21 cellular contexts compared by ENCODE assay signal in the genomic region with DNA sequence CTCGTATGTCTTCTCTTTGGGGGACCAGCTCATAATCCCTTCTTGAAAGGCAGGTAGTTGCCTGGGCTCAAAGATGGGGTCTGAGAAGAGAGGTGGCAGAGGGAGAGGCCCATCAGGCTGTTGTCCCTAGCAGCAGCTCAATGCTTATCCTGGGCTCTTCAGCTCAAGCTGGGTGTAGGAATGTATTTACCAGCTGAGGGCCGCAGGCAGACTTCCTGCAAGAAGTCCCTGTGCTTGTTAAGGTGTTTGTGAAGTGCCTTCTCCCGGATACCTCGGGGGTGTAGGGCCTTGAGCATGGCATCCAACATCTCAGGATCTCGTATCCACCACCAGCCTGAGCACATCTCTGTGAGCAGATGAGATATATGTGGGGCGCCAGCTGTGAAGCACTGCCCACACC.
"Had no signal": no experiment of that assay in that cellular context is flagged by ENCODE, and none has a peak within 500 bp of the region (broad histone marks: within the 10 kb centered on the region; RNA-seq: fewer than 3 reads in every experiment).

No MANE protein-coding gene starts in this region.

- H3K4me2 ChIP-seq: SK-N-SH had no signal

- H3K27me3 Mint-ChIP-seq: activated CD4-positive, alpha-beta memory T cell treated with anti-CD3 and anti-CD28 coated beads for 36 hours; activated CD4-positive, alpha-beta T cell treated with anti-CD3 and anti-CD28 coated beads, Interleukin-2, amount 10 ng/mL, durations not matched to agents 24 days and 14 days; activated naive CD8-positive, alpha-beta T cell treated with anti-CD3 and anti-CD28 coated beads, Interleukin-2, amount 10 ng/mL, durations not matched to agents 7 days and 5 days; type B pancreatic cell had no signal

- H3K27me3 ChIP-seq: brain microvascular endothelial cell, foreskin keratinocyte, heart right ventricle had no signal

- DNase-seq: activated CD8-positive, alpha-beta memory T cell treated with anti-CD3 and anti-CD28 coated beads, Interleukin-2, amount 50 U/mL, for 48 hours; amniotic stem cell; central memory CD4-positive, alpha-beta T cell; foreskin keratinocyte; mammary epithelial cell; psoas muscle; SW 1271; T1000 had no signal

- H3K4me3 Mint-ChIP-seq: activated CD4-positive, alpha-beta memory T cell treated with anti-CD3 and anti-CD28 coated beads for 36 hours; activated CD4-positive, alpha-beta T cell treated with anti-CD3 and anti-CD28 coated beads, Interleukin-2, amount 10 ng/mL, durations not matched to agents 24 days and 14 days; activated naive CD8-positive, alpha-beta T cell treated with anti-CD3 and anti-CD28 coated beads, Interleukin-2, amount 10 ng/mL, durations not matched to agents 7 days and 5 days; activated T-cell treated with anti-CD3 and anti-CD28 coated beads, Interleukin-2, amount 50 U/mL, for 4 hours; T-helper 1 cell treated with Interleukin-12 subunit alpha and Interleukin-12 subunit beta and Interleukin-4 antibody, amounts not matched to agents 30 μg/mL and 1 μg/mL, for 36 hours; type B pancreatic cell had no signal

- H3K4me3 ChIP-seq: esophagus muscularis mucosa, heart right ventricle, psoas muscle had no signal

- H3K27ac ChIP-seq: brain microvascular endothelial cell, foreskin keratinocyte, parathyroid adenoma, psoas muscle, WERI-Rb-1 had no signal

- H3K27ac Mint-ChIP-seq: activated CD4-positive, alpha-beta memory T cell treated with anti-CD3 and anti-CD28 coated beads for 36 hours; T-helper 1 cell treated with Interleukin-12 subunit alpha and Interleukin-12 subunit beta and Interleukin-4 antibody, amounts not matched to agents 30 μg/mL and 1 μg/mL, for 36 hours had no signal

- H3K4me1 Mint-ChIP-seq: activated CD4-positive, alpha-beta T cell treated with anti-CD3 and anti-CD28 coated beads, Interleukin-2, amount 10 ng/mL, durations not matched to agents 24 days and 14 days had no signal

- H3K9me3 Mint-ChIP-seq: activated CD4-positive, alpha-beta memory T cell treated with anti-CD3 and anti-CD28 coated beads for 36 hours; activated CD4-positive, alpha-beta T cell treated with anti-CD3 and anti-CD28 coated beads, Interleukin-2, amount 10 ng/mL, durations not matched to agents 24 days and 14 days; activated naive CD8-positive, alpha-beta T cell treated with anti-CD3 and anti-CD28 coated beads, Interleukin-2, amount 10 ng/mL, durations not matched to agents 7 days and 5 days; activated T-cell treated with anti-CD3 and anti-CD28 coated beads, Interleukin-2, amount 50 U/mL, for 4 hours; T-helper 1 cell treated with Interleukin-12 subunit alpha and Interleukin-12 subunit beta and Interleukin-4 antibody, amounts not matched to agents 30 μg/mL and 1 μg/mL, for 36 hours; type B pancreatic cell had no signal

- ATAC-seq: activated T-cell treated with anti-CD3 and anti-CD28 coated beads, Interleukin-2, amount 50 U/mL, for 4 hours; psoas muscle; stimulated activated naive CD8-positive, alpha-beta T cell treated with anti-CD3 and anti-CD28 coated beads, Interleukin-15, Interleukin-2, amounts not matched to agents 100 U/mL and 50 U/mL, for 24 hours had no signal

- H2AFZ ChIP-seq: parathyroid adenoma had no signal

- H3K4me1 ChIP-seq: foreskin keratinocyte, parathyroid adenoma, psoas muscle had no signal

- H3K9me3 ChIP-seq: esophagus muscularis mucosa, heart right ventricle, psoas muscle, SK-N-SH had no signal

- H3K79me2 ChIP-seq: parathyroid adenoma had no signal
